In genomic region chr1:226632169-226632884, GRCh38 we compare ENCODE assay signal across 9 cellular contexts.
DNase-seq lines count a peak whose midpoint lies in the region; ATAC-seq and TF ChIP-seq lines count a peak whose summit lies in the region.
"Had no signal": no experiment of that assay in that cellular context is flagged by ENCODE, and none has a peak within 500 bp of the region (broad histone marks: within the 10 kb centered on the region; RNA-seq: fewer than 3 reads in every experiment).

No MANE protein-coding gene starts in this region.

- peak overlapping the region; percentile 59 to 68 (median 66) for H3K27ac ChIP-seq in transverse colon

- H3K4me3 Mint-ChIP-seq in activated naive CD4-positive, alpha-beta T cell treated with anti-CD3 and anti-CD28 coated beads, Interleukin-2, amount 50 U/mL, for 24 hours, result no peak overlapping the region
- no peak overlapping the region for H3K4me3 Mint-ChIP-seq in activated naive CD8-positive, alpha-beta T cell treated with anti-CD3 and anti-CD28 coated beads, Interleukin-2, amount 50 U/mL, for 24 hours

- TF ChIP-seq POLR2A in transverse colon (IDR thresholded peaks at IDR 0.05), result no peak

- H3K4me3 ChIP-seq in mucosa of descending colon (no peak overlapping the region), transverse colon (no peak overlapping the region)

- WGBS in transverse colon (ENCODE audit: low coverage in 1 of 2), 2 donors, result 78 to 88% methylated on average over 5 to 9 of the region's 9 CpGs

- no peak for TF ChIP-seq CTCF in mucosa of descending colon (IDR thresholded peaks at IDR 0.05)
- no peak for TF ChIP-seq CTCF in transverse colon (IDR thresholded peaks at IDR 0.05)

- H3K4me1 Mint-ChIP-seq in activated naive CD4-positive, alpha-beta T cell treated with anti-CD3 and anti-CD28 coated beads, Interleukin-2, amount 50 U/mL, for 24 hours, result peaks cover 75% of the 10 kb centered on the region
- H3K4me1 Mint-ChIP-seq in activated naive CD8-positive, alpha-beta T cell treated with anti-CD3 and anti-CD28 coated beads, Interleukin-2, amount 50 U/mL, for 24 hours, result peaks cover 67% of the 10 kb centered on the region

- in situ Hi-C loops in transverse colon (cut with MboI; ENCODE audit: low pct_ligation_motif_present in 1 of 4, low pct_unique_long_range_greater_than_20kb in 1 of 4, low sequenced_read_pairs in 3 of 4), result loop anchor here in 2 of 4 donors (10.0 to 25.0 kb wide), 2 partner anchors 192 to 805 kb away; no protein-coding TSS in a partner anchor

- DNase-seq in activated naive CD4-positive, alpha-beta T cell treated with anti-CD3 and anti-CD28 coated beads, Interleukin-2, amount 50 U/mL, for 16 hours, result no peak
- DNase-seq in activated naive CD8-positive, alpha-beta T cell treated with anti-CD3 and anti-CD28 coated beads, Interleukin-2, amount 50 U/mL, for 24 hours, result no peak
- DNase-seq in mucosa of descending colon (peak in 1 of 3 donors; percentile 18), transverse colon (no peak), ureter (ENCODE audit: low spot score) (no peak), OCI-M2 (lab: John Stamatoyannopoulos, UW; ENCODE audit: unreplicated experiment) (no peak)
- DNase-seq: NCI-H510A treated with DMSO at 0.1 percent for 48 hours had no signal

- H3K9me3 ChIP-seq in mucosa of descending colon, result no peaks in the 10 kb centered on the region
- no peaks in the 10 kb centered on the region for H3K9me3 ChIP-seq in transverse colon

- H3K27me3 ChIP-seq in transverse colon, result no peaks in the 10 kb centered on the region

- H3K4me1 ChIP-seq in mucosa of descending colon (ENCODE audit: low read depth) (no peaks in the 10 kb centered on the region), transverse colon (peaks cover 7 to 37% (median 17%) of the 10 kb centered on the region in 4 donors)

- ATAC-seq in activated naive CD8-positive, alpha-beta T cell treated with anti-CD3 and anti-CD28 coated beads, Interleukin-2, amount 50 U/mL, for 24 hours, result no peak
- peak; percentile 25 for ATAC-seq in mucosa of descending colon
- ATAC-seq in HG03457 (IDR thresholded peaks at IDR 0.05; ENCODE audit: unreplicated experiment), result no peak

- peaks cover 10% of the 10 kb centered on the region for H3K36me3 Mint-ChIP-seq in activated naive CD4-positive, alpha-beta T cell treated with anti-CD3 and anti-CD28 coated beads, Interleukin-2, amount 50 U/mL, for 24 hours
- peaks cover 24% of the 10 kb centered on the region for H3K36me3 Mint-ChIP-seq in activated naive CD8-positive, alpha-beta T cell treated with anti-CD3 and anti-CD28 coated beads, Interleukin-2, amount 50 U/mL, for 24 hours (ENCODE audit: low read depth)

- H3K36me3 ChIP-seq in mucosa of descending colon (ENCODE audit: low read depth) (no peaks in the 10 kb centered on the region), transverse colon (no peaks in the 10 kb centered on the region)

- H3K27me3 Mint-ChIP-seq in activated naive CD4-positive, alpha-beta T cell treated with anti-CD3 and anti-CD28 coated beads, Interleukin-2, amount 50 U/mL, for 24 hours, result no peaks in the 10 kb centered on the region
- no peaks in the 10 kb centered on the region for H3K27me3 Mint-ChIP-seq in activated naive CD8-positive, alpha-beta T cell treated with anti-CD3 and anti-CD28 coated beads, Interleukin-2, amount 50 U/mL, for 24 hours

- peak overlapping the region; percentile 85 for H3K27ac Mint-ChIP-seq in activated naive CD4-positive, alpha-beta T cell treated with anti-CD3 and anti-CD28 coated beads, Interleukin-2, amount 50 U/mL, for 24 hours
- H3K27ac Mint-ChIP-seq in activated naive CD8-positive, alpha-beta T cell treated with anti-CD3 and anti-CD28 coated beads, Interleukin-2, amount 50 U/mL, for 24 hours, result peak overlapping the region; percentile 92

- no peak for TF ChIP-seq EP300 in transverse colon (IDR thresholded peaks at IDR 0.05; ENCODE audit: low read depth)

- no peaks in the 10 kb centered on the region for H3K9me3 Mint-ChIP-seq in activated naive CD4-positive, alpha-beta T cell treated with anti-CD3 and anti-CD28 coated beads, Interleukin-2, amount 50 U/mL, for 24 hours
- no peaks in the 10 kb centered on the region for H3K9me3 Mint-ChIP-seq in activated naive CD8-positive, alpha-beta T cell treated with anti-CD3 and anti-CD28 coated beads, Interleukin-2, amount 50 U/mL, for 24 hours

- intact Hi-C loops in mucosa of descending colon (cut with DNase I, micrococcal nuclease) (loop anchor here (5.0 kb wide), 1 partner anchor 195 kb away; no protein-coding TSS in a partner anchor), transverse colon (cut with DNase I; ENCODE audit: low total_unique reads) (loop anchor here (5.0 to 10.0 kb wide), 2 partner anchors 62 to 195 kb away; no protein-coding TSS in a partner anchor)
